ENCODE assay signal across 21 cellular contexts in the genomic region with DNA sequence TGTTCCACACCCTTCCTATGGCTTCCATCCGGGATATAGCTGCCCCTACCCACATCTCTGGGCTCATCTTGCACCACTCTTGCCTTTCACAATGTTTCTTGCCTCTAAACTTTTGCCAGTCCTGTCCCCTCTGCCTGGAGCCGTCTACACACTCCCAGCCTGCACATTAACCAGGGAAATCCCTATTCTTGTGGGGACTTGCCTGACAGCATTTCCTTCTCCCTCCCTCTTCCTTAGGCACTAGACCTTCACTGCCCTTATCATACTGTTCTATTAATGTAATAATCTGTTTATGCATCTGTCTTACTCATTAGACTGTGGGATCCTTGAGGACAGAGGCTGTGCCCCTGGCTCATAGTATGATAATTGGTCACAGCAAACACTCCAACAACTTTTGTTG.
"Had no signal": no experiment of that assay in that cellular context is flagged by ENCODE, and none has a peak within 500 bp of the region (broad histone marks: within the 10 kb centered on the region; RNA-seq: fewer than 3 reads in every experiment).

No MANE protein-coding gene starts in this region.

- H3K9ac ChIP-seq: SK-N-SH had no signal

- H3K27ac ChIP-seq: HL-60, RWPE1 had no signal

- DNase-seq: IMR-90, Karpas-422, KG1, MM.1S, NCI-H1092 treated with DMSO at 0.1 percent for 48 hours, NCI-H1436, NCI-H187, NCI-H2029, NCI-H2081 treated with DMSO at 0.1 percent for 48 hours, NCI-H2171, NCI-H226, NCI-H446, NCI-H510A, NCI-H524 treated with DMSO at 0.1 percent for 48 hours, NCI-H69, NCI-H774, SHP77, SK-N-SH had no signal

- ATAC-seq: Panc1 had no signal

- H3K9me2 ChIP-seq: SK-N-SH had no signal

- H3K4me2 ChIP-seq: SK-N-SH had no signal

- H3K9me3 ChIP-seq: SK-N-SH had no signal
